In the genomic region with DNA sequence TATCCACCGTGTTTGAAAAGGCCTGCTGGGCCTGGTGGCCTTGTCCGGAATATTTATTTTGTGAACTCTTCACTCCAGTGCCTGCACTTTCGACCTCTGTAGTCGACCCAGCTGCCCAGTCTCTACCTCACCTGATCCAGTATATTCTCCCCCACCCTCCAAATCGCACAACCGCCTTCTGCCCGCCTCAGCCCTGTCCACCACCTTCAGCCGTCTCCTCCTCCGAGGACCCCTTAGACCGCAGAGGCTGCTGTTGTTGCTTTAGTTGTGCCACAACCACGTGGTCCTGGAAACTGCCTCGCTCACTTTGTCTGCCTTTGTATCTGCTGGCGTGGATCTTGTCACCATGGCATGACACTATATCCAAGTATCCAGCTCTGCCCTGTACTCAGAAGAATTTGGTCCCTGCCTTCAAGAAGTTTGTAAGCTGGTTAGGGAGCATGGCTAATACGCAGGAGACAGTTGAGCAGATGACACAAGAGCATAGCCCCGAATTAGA, we compare ENCODE assay signal across 9 cellular contexts. TPM values are rescaled to one million over a fixed set of nuclear protein-coding genes. Genes with fewer than 3 reads are reported as not detected.
DNase-seq lines count a peak whose midpoint lies in the region; ATAC-seq, FAIRE-seq and TF ChIP-seq lines count a peak whose summit lies in the region.
"Had no signal": no experiment of that assay in that cellular context is flagged by ENCODE, and none has a peak within 500 bp of the region (broad histone marks: within the 10 kb centered on the region; RNA-seq: fewer than 3 reads in every experiment).

No MANE protein-coding gene starts in this region.

- peak overlapping the region; percentile 63 for H3K27ac Mint-ChIP-seq in MCF 10A (ENCODE audit: low read depth, unreplicated experiment)

- H3K36me3 Mint-ChIP-seq in MCF 10A (ENCODE audit: insufficient read depth, unreplicated experiment) = no peaks in the 10 kb centered on the region

- H3K9me3 ChIP-seq in right lobe of liver (no peaks in the 10 kb centered on the region), upper lobe of right lung (no peaks in the 10 kb centered on the region)

- FAIRE-seq in GM19239 (lab: Jason Lieb, UNC) = no peak

- no peaks in the 10 kb centered on the region for H3K9me3 Mint-ChIP-seq in MCF 10A (ENCODE audit: unreplicated experiment)

- H3K27ac ChIP-seq in right lobe of liver (peak overlapping the region in 2 of 3 donors; percentile 74 to 76), upper lobe of right lung (no peak overlapping the region)

- CTCF ChIA-PET in MCF 10A (lab: Yijun Ruan, JAX) = interaction anchor here (1.0 to 1.4 kb wide), 3 partner anchors 23 to 38 kb away, joined by 4 to 6 read pairs (median 4); no protein-coding TSS in a partner anchor

- ATAC-seq in right lobe of liver = peak; percentile 64 to 69 (median 67)
- no peak for ATAC-seq in upper lobe of right lung
- ATAC-seq in GM18517 (IDR thresholded peaks at IDR 0.05; ENCODE audit: unreplicated experiment) = no peak

- peak overlapping the region; percentile 46 to 72 (median 69) for H3K4me3 ChIP-seq in right lobe of liver
- H3K4me3 ChIP-seq in upper lobe of right lung = peak overlapping the region; percentile 56

- peaks cover 0 to 24% (median 8%) of the 10 kb centered on the region in 4 donors for H3K4me1 ChIP-seq in right lobe of liver
- H3K4me1 ChIP-seq in upper lobe of right lung = no peaks in the 10 kb centered on the region

- H3K36me3 ChIP-seq in right lobe of liver (no peaks in the 10 kb centered on the region), upper lobe of right lung (no peaks in the 10 kb centered on the region)

- no peak for TF ChIP-seq POLR2A in right lobe of liver (IDR thresholded peaks at IDR 0.05)

- H3K4me3 Mint-ChIP-seq in MCF 10A (ENCODE audit: unreplicated experiment) = peak overlapping the region; percentile 90

- WGBS in right lobe of liver (ENCODE audit: insufficient coverage, low coverage, low lambda C conversion rate, missing lambda C conversion rate) = 12% methylated on average over 15 of the region's 15 CpGs

- TSS peak; percentile 76 for BruUV-seq in MCF 10A (replicated peaks; lab: Mats Ljungman, UMichigan)

- intact Hi-C loops in MCF 10A (cut with micrococcal nuclease) (no loop called here), right lobe of liver (cut with DNase I) (no loop called here), upper lobe of right lung (cut with DNase I) (no loop called here)

- peak; percentile 37 for DNase-seq in D341Med (ENCODE audit: low spot score)
- DNase-seq in NAMALWA (ENCODE audit: low spot score) = peak; percentile 49
- no peak for DNase-seq in MCF 10A (ENCODE audit: unreplicated experiment)
- DNase-seq in right lobe of liver = peak; percentile 28 to 66 (median 63)
- no peak for DNase-seq in upper lobe of right lung
- DNase-seq in GM19239 (ENCODE audit: insufficient read length, low spot score) = no peak
- DNase-seq in stimulated activated naive CD4-positive, alpha-beta T cell treated with Interleukin-2 at 50 U/mL for 16 hours (lab: John Stamatoyannopoulos, UW) = no peak

- POLR2A ChIA-PET in MCF 10A (lab: Yijun Ruan, JAX) = interaction anchor here (1.2 to 2.5 kb wide), 9 partner anchors 12 to 68 kb away, joined by 3 to 10 read pairs (median 4); partner anchors contain the start of gene ZNF697

- peaks cover 23% of the 10 kb centered on the region for H3K4me1 Mint-ChIP-seq in MCF 10A (ENCODE audit: insufficient read depth, unreplicated experiment)

- H3K27me3 Mint-ChIP-seq in MCF 10A (ENCODE audit: insufficient read depth, unreplicated experiment) = no peaks in the 10 kb centered on the region

- TF ChIP-seq CTCF in MCF 10A (IDR thresholded peaks at IDR 0.05; ENCODE audit: unreplicated experiment) = no peak
- TF ChIP-seq CTCF in right lobe of liver (IDR thresholded peaks at IDR 0.05) = no peak
- TF ChIP-seq CTCF in upper lobe of right lung (IDR thresholded peaks at IDR 0.05) = no peak

- H3K27me3 ChIP-seq in right lobe of liver = no peaks in the 10 kb centered on the region
- H3K27me3 ChIP-seq in upper lobe of right lung = no peaks in the 10 kb centered on the region

RNA-seq across cellular contexts. Expression of gene PHGDH, which starts 1.4 kb away (rescaled TPM):
- total RNA-seq in MCF 10A (2022) (165 and 198 TPM in 2 replicates), right lobe of liver (100 to 1,000 TPM in 1 of 6 experiments, 10 to 100 TPM in 5; 51.2 to 151 (median 74.0) TPM), upper lobe of right lung (51.7 TPM)

RNA-seq across cellular contexts. Expression of gene HMGCS2, which starts 55.6 kb away (rescaled TPM):
- total RNA-seq in MCF 10A (2022) (not detected in 2 replicates), right lobe of liver (100 to 1,000 TPM; 390 to 938 (median 855) TPM), upper lobe of right lung (not detected)
- total RNA-seq: SK-MEL-5 had no signal

Comparison
In these comparisons a context has a peak if more than half of its experiments do, and no peak if none do; other contexts are left out.
1. DNase-seq: peak in D341Med (single experiment), NAMALWA (single experiment) and right lobe of liver (3 of 3); none in MCF 10A (single experiment), upper lobe of right lung (single experiment), GM19239 (single experiment) and stimulated activated naive CD4-positive, alpha-beta T cell treated with Interleukin-2 at 50 U/mL for 16 hours (single experiment).
2. ATAC-seq: peak in right lobe of liver (4 of 4); none in upper lobe of right lung (single experiment) and GM18517 (single experiment).
3. RNA of gene HMGCS2, which starts 55.6 kb away (total RNA-seq): 390 to 938 TPM in right lobe of liver; not detected in upper lobe of right lung (single experiment) and not detected in MCF 10A; every median in the first group is over 100 times any median in the second.